In genomic region chr1:202007703-202008489, GRCh38 we compare ENCODE assay signal across 12 cellular contexts. TPM values are rescaled to one million over a fixed set of nuclear protein-coding genes. Genes with fewer than 3 reads are reported as not detected.
A peak's percentile ranks its signal among the peaks of the same experiment; 100 is the strongest.
DNase-seq lines count a peak whose midpoint lies in the region; ATAC-seq and TF ChIP-seq lines count a peak whose summit lies in the region.
"Had no signal": no experiment of that assay in that cellular context is flagged by ENCODE, and none has a peak within 500 bp of the region (broad histone marks: within the 10 kb centered on the region; RNA-seq: fewer than 3 reads in every experiment).

No MANE protein-coding gene starts in this region.

- peak; percentile 27; the same call in 1 of the 2 replicates for TF ChIP-seq RAD21 in Ishikawa (IDR thresholded peaks at IDR 0.05; ENCODE audit: low read depth)
- no peak for TF ChIP-seq RAD21 in liver (IDR thresholded peaks at IDR 0.05)

- H3K9me3 ChIP-seq in body of pancreas (no peaks in the 10 kb centered on the region), liver (ENCODE audit: control insufficient read depth in 4 of 4, low read length in 3 of 4) (no peaks in the 10 kb centered on the region)
- H3K9me3 ChIP-seq: BE2C had no signal

- DNase-seq in AG20443 (ENCODE audit: low spot score): peak; percentile 53
- DNase-seq in body of pancreas: peak; percentile 79 to 89 (median 86)
- DNase-seq in HuH-7.5 (ENCODE audit: low spot score): no peak
- no peak for DNase-seq in H4 (ENCODE audit: low spot score)
- DNase-seq: activated gamma-delta T cell; BE2C; NCI-H1092; stimulated activated CD4-positive, alpha-beta T cell treated with anti-CD3 and anti-CD28 coated beads, Interleukin-4, amount 100 ng/mL, for 1 hour had no signal

- peak in 2 of 3 donors; percentile 50 to 53 for TF ChIP-seq POLR2A in body of pancreas (IDR thresholded peaks at IDR 0.05)

- intact Hi-C loops in body of pancreas (cut with DNase I): no loop called here

- no peak overlapping the region for H3K9ac ChIP-seq in liver (ENCODE audit: low read depth in 1 of 2, low read length in 2 of 2)

- peaks cover 8 to 10% of the 10 kb centered on the region in 2 donors for H3K36me3 ChIP-seq in body of pancreas (replicated peaks in 1 of 2; ENCODE audit: insufficient read depth in 1 of 2, low read depth in 2 of 2)
- peaks cover 12 to 28% (median 22%) of the 10 kb centered on the region in 4 donors for H3K36me3 ChIP-seq in liver (ENCODE audit: control insufficient read depth in 4 of 4, insufficient read depth in 3 of 4, low read depth in 1 of 4, low read length in 3 of 4)

- ATAC-seq in body of pancreas: peak; percentile 33
- ATAC-seq in GM21737 (IDR thresholded peaks at IDR 0.05; ENCODE audit: unreplicated experiment): no peak
- no peak for ATAC-seq in GM18907 (IDR thresholded peaks at IDR 0.05; ENCODE audit: unreplicated experiment)

- H3K4me3 ChIP-seq in body of pancreas: no peak overlapping the region
- H3K4me3 ChIP-seq in liver (ENCODE audit: low read depth in 1 of 3, low read length in 3 of 3): no peak overlapping the region

- TF ChIP-seq CTCF in body of pancreas (IDR thresholded peaks at IDR 0.05): no peak
- no peak for TF ChIP-seq CTCF in liver (IDR thresholded peaks at IDR 0.05; ENCODE audit: low read depth, low read length, missing input control)

- WGBS in body of pancreas, 2 donors: 30 to 33% methylated on average over 10 to 12 of the region's 12 CpGs
- 67% methylated on average over 12 of the region's 12 CpGs for WGBS in liver

- peak overlapping the region; percentile 75 to 100 (median 94) for H3K27ac ChIP-seq in body of pancreas
- no peak overlapping the region for H3K27ac ChIP-seq in liver (ENCODE audit: low read depth in 1 of 2, low read length in 2 of 2)

- H3K27me3 ChIP-seq in body of pancreas (no peaks in the 10 kb centered on the region), liver (ENCODE audit: control insufficient read depth in 4 of 4, insufficient read depth in 4 of 4, low read length in 3 of 4) (no peaks in the 10 kb centered on the region)
- H3K27me3 ChIP-seq: BE2C had no signal

- H3K4me1 ChIP-seq in body of pancreas (peaks cover 38% of the 10 kb centered on the region), liver (ENCODE audit: control insufficient read depth in 4 of 4, insufficient read depth in 4 of 4, low read length in 3 of 4) (peaks cover 6 to 28% (median 17%) of the 10 kb centered on the region in 4 donors)
- H3K4me1 ChIP-seq: BE2C had no signal

- peak; percentile 98 for TF ChIP-seq EP300 in Ishikawa (IDR thresholded peaks at IDR 0.05; ENCODE audit: borderline replicate concordance)

TF ChIP-seq in Ishikawa, 13 proteins besides CTCF, POLR2A, EP300 and RAD21 (continues in another document):
- peak; percentile 93 for TF ChIP-seq NFIC (IDR thresholded peaks at IDR 0.05)
- TF ChIP-seq YY1 (IDR thresholded peaks at IDR 0.05; ENCODE audit: low read depth): peak; percentile 80
- peak; percentile 92 for TF ChIP-seq EGR1 (IDR thresholded peaks at IDR 0.05)
- TF ChIP-seq, protein P1, sequence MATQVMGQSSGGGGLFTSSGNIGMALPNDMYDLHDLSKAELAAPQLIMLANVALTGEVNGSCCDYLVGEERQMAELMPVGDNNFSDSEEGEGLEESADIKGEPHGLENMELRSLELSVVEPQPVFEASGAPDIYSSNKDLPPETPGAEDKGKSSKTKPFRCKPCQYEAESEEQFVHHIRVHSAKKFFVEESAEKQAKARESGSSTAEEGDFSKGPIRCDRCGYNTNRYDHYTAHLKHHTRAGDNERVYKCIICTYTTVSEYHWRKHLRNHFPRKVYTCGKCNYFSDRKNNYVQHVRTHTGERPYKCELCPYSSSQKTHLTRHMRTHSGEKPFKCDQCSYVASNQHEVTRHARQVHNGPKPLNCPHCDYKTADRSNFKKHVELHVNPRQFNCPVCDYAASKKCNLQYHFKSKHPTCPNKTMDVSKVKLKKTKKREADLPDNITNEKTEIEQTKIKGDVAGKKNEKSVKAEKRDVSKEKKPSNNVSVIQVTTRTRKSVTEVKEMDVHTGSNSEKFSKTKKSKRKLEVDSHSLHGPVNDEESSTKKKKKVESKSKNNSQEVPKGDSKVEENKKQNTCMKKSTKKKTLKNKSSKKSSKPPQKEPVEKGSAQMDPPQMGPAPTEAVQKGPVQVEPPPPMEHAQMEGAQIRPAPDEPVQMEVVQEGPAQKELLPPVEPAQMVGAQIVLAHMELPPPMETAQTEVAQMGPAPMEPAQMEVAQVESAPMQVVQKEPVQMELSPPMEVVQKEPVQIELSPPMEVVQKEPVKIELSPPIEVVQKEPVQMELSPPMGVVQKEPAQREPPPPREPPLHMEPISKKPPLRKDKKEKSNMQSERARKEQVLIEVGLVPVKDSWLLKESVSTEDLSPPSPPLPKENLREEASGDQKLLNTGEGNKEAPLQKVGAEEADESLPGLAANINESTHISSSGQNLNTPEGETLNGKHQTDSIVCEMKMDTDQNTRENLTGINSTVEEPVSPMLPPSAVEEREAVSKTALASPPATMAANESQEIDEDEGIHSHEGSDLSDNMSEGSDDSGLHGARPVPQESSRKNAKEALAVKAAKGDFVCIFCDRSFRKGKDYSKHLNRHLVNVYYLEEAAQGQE (IDR thresholded peaks at IDR 0.05; ENCODE audit: low read depth): no peak; the same call in 1 of the 2 replicates
- TF ChIP-seq TEAD4 (IDR thresholded peaks at IDR 0.05): peak; percentile 100
- TF ChIP-seq CREB1 (IDR thresholded peaks at IDR 0.05; ENCODE audit: low read depth): no peak
- TF ChIP-seq FOXM1 (IDR thresholded peaks at IDR 0.05; ENCODE audit: borderline replicate concordance, low read depth): peak; percentile 95
- peak; percentile 97 for TF ChIP-seq MAX (IDR thresholded peaks at IDR 0.05)
- peak; percentile 43; the same call in 1 of the 2 replicates for TF ChIP-seq TAF1 (IDR thresholded peaks at IDR 0.05; ENCODE audit: low read depth)

TF ChIP-seq in liver, 16 proteins besides CTCF, POLR2A, EP300 and RAD21:
- TF ChIP-seq FOXA1 (IDR thresholded peaks at IDR 0.05) (no peak), SP1 (IDR thresholded peaks at IDR 0.05) (peak; percentile 30)

RNA-seq across cellular contexts. Expression of gene ELF3, which starts 2.5 kb away (rescaled TPM):
- total RNA-seq in body of pancreas (100 to 1,000 TPM in 1 of 2 donors, 10 to 100 TPM in 1; 93.7 to 293 TPM), liver (10 to 100 TPM; 10.1 to 38.7 TPM)
- polyA plus RNA-seq in liver: 10 to 100 TPM; 22.2 to 29.0 TPM
- 1.9 and 4.5 TPM in 2 replicates for total RNA-seq in H4 (2014; rRNA removed; shearing (Covaris generic))

RNA-seq across cellular contexts. Expression of gene RNPEP, which starts 25.4 kb away (rescaled TPM):
- 100 to 1,000 TPM in 1 of 2 donors, 10 to 100 TPM in 1; 62.3 to 233 TPM for total RNA-seq in body of pancreas
- total RNA-seq in liver: 10 to 100 TPM; 18.4 to 26.5 TPM
- 10 to 100 TPM; 16.3 to 23.6 TPM for polyA plus RNA-seq in liver
- total RNA-seq in H4 (2014; rRNA removed; shearing (Covaris generic)): 86.4 and 89.6 TPM in 2 replicates

RNA-seq across cellular contexts. Expression of gene TIMM17A, which starts 52.6 kb away (rescaled TPM):
- total RNA-seq in body of pancreas: 10 to 100 TPM; 20.2 to 25.4 TPM
- 10 to 100 TPM; 21.1 to 43.5 TPM for total RNA-seq in liver
- 10 to 100 TPM; 58.4 to 72.1 TPM for polyA plus RNA-seq in liver
- total RNA-seq in H4 (2014; rRNA removed; shearing (Covaris generic)): 132 and 143 TPM in 2 replicates

Comparison
In these comparisons a context has a peak if more than half of its experiments do, and no peak if none do; other contexts are left out.
1. DNase-seq: peak in AG20443 (single experiment) and body of pancreas (4 of 4); none in HuH-7.5 (single experiment) and H4 (single experiment).
2. H3K27ac ChIP-seq: peak in body of pancreas (4 of 4); none in liver (0 of 2).